ENCODE assay signal across 19 cellular contexts in the genomic region with DNA sequence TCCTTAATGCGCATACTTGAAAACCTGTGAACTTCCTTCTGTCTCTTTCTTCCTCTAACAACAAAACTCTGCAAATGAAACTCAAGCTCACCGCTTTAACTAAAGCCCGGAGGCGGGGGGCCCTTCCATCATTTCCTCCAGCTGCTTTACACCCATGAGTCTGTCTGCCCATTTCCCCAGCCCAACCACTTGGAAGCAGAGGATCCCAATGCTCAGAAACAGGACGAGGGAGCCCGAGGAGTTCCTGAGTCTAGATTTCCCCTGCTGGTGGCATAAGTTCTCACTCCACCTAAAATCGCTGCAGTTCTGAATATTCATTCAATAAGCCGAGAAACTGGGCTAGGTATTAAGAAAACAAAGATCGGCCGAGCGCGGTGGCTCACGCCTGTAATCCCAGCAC. TPM values are rescaled to one million over a fixed set of nuclear protein-coding genes. Genes with fewer than 3 reads are reported as not detected.
"Had no signal": no experiment of that assay in that cellular context is flagged by ENCODE, and none has a peak within 500 bp of the region (broad histone marks: within the 10 kb centered on the region; RNA-seq: fewer than 3 reads in every experiment).

No MANE protein-coding gene starts in this region.

- H3K27ac ChIP-seq: gastrocnemius medialis, heart right ventricle, right lobe of liver, spleen, upper lobe of right lung had no signal

- H3K27ac Mint-ChIP-seq: activated CD4-positive, alpha-beta memory T cell treated with anti-CD3 and anti-CD28 coated beads, Interleukin-2, amount 10 ng/mL, durations not matched to agents 7 days and 5 days; activated T-cell treated with anti-CD3 and anti-CD28 coated beads, Interleukin-2, amount 50 U/mL, for 72 hours; naive thymus-derived CD4-positive, alpha-beta T cell; progenitor cell of endocrine pancreas had no signal

- H3K4me1 Mint-ChIP-seq: activated CD4-positive, alpha-beta memory T cell treated with anti-CD3 and anti-CD28 coated beads, Interleukin-2, amount 10 ng/mL, durations not matched to agents 7 days and 5 days had no signal

- DNase-seq: activated CD4-positive, alpha-beta memory T cell treated with anti-CD3 and anti-CD28 coated beads, Interleukin-2, amount 10 ng/mL, durations not matched to agents 7 days and 5 days; activated CD4-positive, alpha-beta T cell treated with anti-CD3 and anti-CD28 coated beads for 1 hour; activated gamma-delta T cell treated with Interleukin-2 at 50 U/mL for 16 hours; activated T-cell treated with anti-CD3 and anti-CD28 coated beads, Interleukin-2, amount 50 U/mL, for 72 hours; aorta; gastrocnemius medialis; heart right ventricle; naive thymus-derived CD4-positive, alpha-beta T cell; nucleus accumbens; right lobe of liver; spleen; stimulated activated CD4-positive, alpha-beta T cell treated with anti-CD3 and anti-CD28 coated beads, Interleukin-1b, Interleukin-23, amount 100 ng/mL, for 48 hours; stimulated activated naive CD4-positive, alpha-beta T cell; SW 1271; T-helper 9 cell; upper lobe of right lung had no signal

- H3K27me3 Mint-ChIP-seq: activated CD4-positive, alpha-beta memory T cell treated with anti-CD3 and anti-CD28 coated beads, Interleukin-2, amount 10 ng/mL, durations not matched to agents 7 days and 5 days; naive thymus-derived CD4-positive, alpha-beta T cell; progenitor cell of endocrine pancreas had no signal

- H3K27me3 ChIP-seq: gastrocnemius medialis, heart right ventricle, right lobe of liver, spleen, upper lobe of right lung had no signal

- H3K4me3 Mint-ChIP-seq: activated CD4-positive, alpha-beta memory T cell treated with anti-CD3 and anti-CD28 coated beads, Interleukin-2, amount 10 ng/mL, durations not matched to agents 7 days and 5 days; activated T-cell treated with anti-CD3 and anti-CD28 coated beads, Interleukin-2, amount 50 U/mL, for 72 hours; naive thymus-derived CD4-positive, alpha-beta T cell had no signal

- H3K9me3 Mint-ChIP-seq: activated CD4-positive, alpha-beta memory T cell treated with anti-CD3 and anti-CD28 coated beads, Interleukin-2, amount 10 ng/mL, durations not matched to agents 7 days and 5 days; activated T-cell treated with anti-CD3 and anti-CD28 coated beads, Interleukin-2, amount 50 U/mL, for 72 hours; naive thymus-derived CD4-positive, alpha-beta T cell had no signal

- H3K9me3 ChIP-seq: gastrocnemius medialis, heart right ventricle, right lobe of liver, spleen, upper lobe of right lung had no signal

- ATAC-seq: activated T-cell treated with anti-CD3 and anti-CD28 coated beads, Interleukin-2, amount 50 U/mL, for 72 hours; gastrocnemius medialis; heart right ventricle; naive thymus-derived CD4-positive, alpha-beta T cell; right lobe of liver; upper lobe of right lung had no signal

- H3K4me1 ChIP-seq: gastrocnemius medialis, heart right ventricle, right lobe of liver, spleen, upper lobe of right lung had no signal

RNA-seq across cellular contexts. Expression of a gene that starts 30.8 kb away (rescaled TPM):
- total RNA-seq: bronchial epithelial cell, fibroblast of lung, gastrocnemius medialis, upper lobe of right lung had no signal
